16 cellular contexts compared by ENCODE assay signal in genomic region chr14:72816287-72816686, GRCh38.
DNase-seq lines count a peak whose midpoint lies in the region; ATAC-seq and TF ChIP-seq lines count a peak whose summit lies in the region.
"Had no signal": no experiment of that assay in that cellular context is flagged by ENCODE, and none has a peak within 500 bp of the region (broad histone marks: within the 10 kb centered on the region; RNA-seq: fewer than 3 reads in every experiment).

No MANE protein-coding gene starts in this region.

- H3K9me3 Mint-ChIP-seq in activated naive CD8-positive, alpha-beta T cell treated with anti-CD3 and anti-CD28 coated beads, Interleukin-2, amount 50 U/mL, for 24 hours: peaks cover 9% of the 10 kb centered on the region
- H3K9me3 Mint-ChIP-seq in activated naive CD8-positive, alpha-beta T cell treated with anti-CD3 and anti-CD28 coated beads for 36 hours: peaks cover 3% of the 10 kb centered on the region
- no peaks in the 10 kb centered on the region for H3K9me3 Mint-ChIP-seq in stimulated activated naive CD8-positive, alpha-beta T cell treated with anti-CD3 and anti-CD28 coated beads, Interleukin-15, Interleukin-2, amounts not matched to agents 100 ng/mL and 50 ng/mL, for 24 hours
- H3K9me3 Mint-ChIP-seq: HFFc6 had no signal

- no peaks in the 10 kb centered on the region for H3K27me3 ChIP-seq in psoas muscle (ENCODE audit: insufficient read depth in 3 of 3, low read length in 2 of 3)
- H3K27me3 ChIP-seq: BLaER1 treated with 17β-estradiol and CSF1 and Interleukin-3, amounts not matched to agents 10 nM and 100 nM had no signal

- TF ChIP-seq CTCF in psoas muscle (IDR thresholded peaks at IDR 0.05): no peak

- peak overlapping the region; percentile 22 for H3K27ac Mint-ChIP-seq in activated naive CD8-positive, alpha-beta T cell treated with anti-CD3 and anti-CD28 coated beads, Interleukin-2, amount 50 U/mL, for 24 hours
- H3K27ac Mint-ChIP-seq in activated naive CD8-positive, alpha-beta T cell treated with anti-CD3 and anti-CD28 coated beads for 36 hours: no peak overlapping the region
- H3K27ac Mint-ChIP-seq in stimulated activated naive CD8-positive, alpha-beta T cell treated with anti-CD3 and anti-CD28 coated beads, Interleukin-15, Interleukin-2, amounts not matched to agents 100 ng/mL and 50 ng/mL, for 24 hours: peak overlapping the region; percentile 68
- H3K27ac Mint-ChIP-seq: CD4-positive, CD25-positive, alpha-beta regulatory T cell; HFFc6 had no signal

- 64 to 86% (median 67%) methylated on average over 2 of the region's 2 CpGs for WGBS in psoas muscle, 3 donors

- no peak for DNase-seq in activated naive CD8-positive, alpha-beta T cell treated with anti-CD3 and anti-CD28 coated beads, Interleukin-2, amount 50 U/mL, for 24 hours
- no peak for DNase-seq in activated naive CD8-positive, alpha-beta T cell treated with anti-CD3 and anti-CD28 coated beads for 36 hours
- DNase-seq in psoas muscle (no peak), NCI-H2081 (lab: John Stamatoyannopoulos, UW) (no peak), NCI-H774 (lab: John Stamatoyannopoulos, UW) (no peak)
- no peak for DNase-seq in effector CD8-positive, alpha-beta T cell (lab: John Stamatoyannopoulos, UW)
- DNase-seq: 8988T; AML-193; CD4-positive, CD25-positive, alpha-beta regulatory T cell; DMS53; GF-D8; HCEC 1CT; HFFc6 had no signal

- no peaks in the 10 kb centered on the region for H3K9me3 ChIP-seq in psoas muscle

- no peaks in the 10 kb centered on the region for H3K27me3 Mint-ChIP-seq in activated naive CD8-positive, alpha-beta T cell treated with anti-CD3 and anti-CD28 coated beads, Interleukin-2, amount 50 U/mL, for 24 hours
- no peaks in the 10 kb centered on the region for H3K27me3 Mint-ChIP-seq in activated naive CD8-positive, alpha-beta T cell treated with anti-CD3 and anti-CD28 coated beads for 36 hours
- no peaks in the 10 kb centered on the region for H3K27me3 Mint-ChIP-seq in stimulated activated naive CD8-positive, alpha-beta T cell treated with anti-CD3 and anti-CD28 coated beads, Interleukin-15, Interleukin-2, amounts not matched to agents 100 ng/mL and 50 ng/mL, for 24 hours
- H3K27me3 Mint-ChIP-seq: CD4-positive, CD25-positive, alpha-beta regulatory T cell had no signal

- H3K36me3 ChIP-seq in psoas muscle (ENCODE audit: insufficient read depth in 1 of 2, low read depth in 1 of 2): no peaks in the 10 kb centered on the region
- H3K36me3 ChIP-seq: BLaER1 treated with 17β-estradiol and CSF1 and Interleukin-3, amounts not matched to agents 10 nM and 100 nM had no signal

- peaks cover 2% of the 10 kb centered on the region for H3K36me3 Mint-ChIP-seq in activated naive CD8-positive, alpha-beta T cell treated with anti-CD3 and anti-CD28 coated beads, Interleukin-2, amount 50 U/mL, for 24 hours (ENCODE audit: low read depth)
- peaks cover 4% of the 10 kb centered on the region for H3K36me3 Mint-ChIP-seq in activated naive CD8-positive, alpha-beta T cell treated with anti-CD3 and anti-CD28 coated beads for 36 hours
- peaks cover 5% of the 10 kb centered on the region for H3K36me3 Mint-ChIP-seq in stimulated activated naive CD8-positive, alpha-beta T cell treated with anti-CD3 and anti-CD28 coated beads, Interleukin-15, Interleukin-2, amounts not matched to agents 100 ng/mL and 50 ng/mL, for 24 hours (ENCODE audit: low read depth)
- H3K36me3 Mint-ChIP-seq: CD4-positive, CD25-positive, alpha-beta regulatory T cell had no signal

- H3K4me1 ChIP-seq in psoas muscle: peaks cover 38% of the 10 kb centered on the region

- no peak overlapping the region for H3K4me3 ChIP-seq in psoas muscle
- H3K4me3 ChIP-seq: BLaER1 treated with 17β-estradiol and CSF1 and Interleukin-3, amounts not matched to agents 10 nM and 100 nM had no signal

- peak overlapping the region; percentile 87 for H3K27ac ChIP-seq in psoas muscle
- H3K27ac ChIP-seq: BLaER1 treated with 17β-estradiol and CSF1 and Interleukin-3, amounts not matched to agents 10 nM and 100 nM; HL-60 had no signal

- intact Hi-C loops in psoas muscle (cut with DNase I): no loop called here

- peaks cover 18% of the 10 kb centered on the region for H3K4me1 Mint-ChIP-seq in activated naive CD8-positive, alpha-beta T cell treated with anti-CD3 and anti-CD28 coated beads, Interleukin-2, amount 50 U/mL, for 24 hours
- peaks cover 14% of the 10 kb centered on the region for H3K4me1 Mint-ChIP-seq in activated naive CD8-positive, alpha-beta T cell treated with anti-CD3 and anti-CD28 coated beads for 36 hours
- H3K4me1 Mint-ChIP-seq in stimulated activated naive CD8-positive, alpha-beta T cell treated with anti-CD3 and anti-CD28 coated beads, Interleukin-15, Interleukin-2, amounts not matched to agents 100 ng/mL and 50 ng/mL, for 24 hours (ENCODE audit: low read depth): peaks cover 24% of the 10 kb centered on the region
- H3K4me1 Mint-ChIP-seq: CD4-positive, CD25-positive, alpha-beta regulatory T cell had no signal

- no peak overlapping the region for H3K4me3 Mint-ChIP-seq in activated naive CD8-positive, alpha-beta T cell treated with anti-CD3 and anti-CD28 coated beads, Interleukin-2, amount 50 U/mL, for 24 hours
- H3K4me3 Mint-ChIP-seq in activated naive CD8-positive, alpha-beta T cell treated with anti-CD3 and anti-CD28 coated beads for 36 hours: no peak overlapping the region
- H3K4me3 Mint-ChIP-seq in stimulated activated naive CD8-positive, alpha-beta T cell treated with anti-CD3 and anti-CD28 coated beads, Interleukin-15, Interleukin-2, amounts not matched to agents 100 ng/mL and 50 ng/mL, for 24 hours: no peak overlapping the region
- H3K4me3 Mint-ChIP-seq: CD4-positive, CD25-positive, alpha-beta regulatory T cell; HFFc6 had no signal

- ATAC-seq in activated naive CD8-positive, alpha-beta T cell treated with anti-CD3 and anti-CD28 coated beads, Interleukin-2, amount 50 U/mL, for 24 hours: peak; percentile 47
- no peak for ATAC-seq in psoas muscle
